Comparison of ENCODE assay signal across 14 cellular contexts in genomic region chr21:45699966-45700365, GRCh38. TPM values are rescaled to one million over a fixed set of nuclear protein-coding genes. Genes with fewer than 3 reads are reported as not detected.
"Had no signal": no experiment of that assay in that cellular context is flagged by ENCODE, and none has a peak within 500 bp of the region (broad histone marks: within the 10 kb centered on the region; RNA-seq: fewer than 3 reads in every experiment).

No MANE protein-coding gene starts in this region.

- DNase-seq: activated CD8-positive, alpha-beta memory T cell treated with anti-CD3 and anti-CD28 coated beads for 24 hours; mammary epithelial cell; ovary; right lobe of liver; T-helper 17 cell; WERI-Rb-1 had no signal

- H3K27ac ChIP-seq: epithelial cell of prostate, hepatocyte, neural progenitor cell, ovary, right lobe of liver, WERI-Rb-1 had no signal

- H3K4me1 Mint-ChIP-seq: neural progenitor cell had no signal

- H3K27me3 Mint-ChIP-seq: stimulated activated naive CD8-positive, alpha-beta T cell treated with anti-CD3 and anti-CD28 coated beads, Interleukin-15, Interleukin-2, amounts not matched to agents 100 ng/mL and 50 ng/mL, for 24 hours; T-helper 17 cell had no signal

- H3K4me3 ChIP-seq: hepatocyte, neural progenitor cell, ovary, right lobe of liver, smooth muscle cell had no signal

- H3K36me3 ChIP-seq: neural progenitor cell, ovary, right lobe of liver, WERI-Rb-1 had no signal

- H3K4me1 ChIP-seq: neural progenitor cell, right lobe of liver had no signal

- H3K36me3 Mint-ChIP-seq: neural progenitor cell, type B pancreatic cell had no signal

- H3K9me3 Mint-ChIP-seq: neural progenitor cell, type B pancreatic cell had no signal

- H3K4me3 Mint-ChIP-seq: neural progenitor cell; stimulated activated naive CD8-positive, alpha-beta T cell treated with anti-CD3 and anti-CD28 coated beads, Interleukin-15, Interleukin-2, amounts not matched to agents 100 ng/mL and 50 ng/mL, for 24 hours; T-helper 17 cell; type B pancreatic cell had no signal

- H3K9me3 ChIP-seq: ovary, right lobe of liver had no signal

- H3K27ac Mint-ChIP-seq: neural progenitor cell, T-helper 17 cell, type B pancreatic cell had no signal

- ATAC-seq: left lobe of liver, right lobe of liver had no signal

- H3K27me3 ChIP-seq: hepatocyte, neural progenitor cell, ovary, right lobe of liver had no signal

RNA-seq across cellular contexts. Expression of gene PCBP3, which starts 56.4 kb away (rescaled TPM):
- total RNA-seq: bronchial epithelial cell had no signal
